19 cellular contexts compared by ENCODE assay signal in the genomic region with DNA sequence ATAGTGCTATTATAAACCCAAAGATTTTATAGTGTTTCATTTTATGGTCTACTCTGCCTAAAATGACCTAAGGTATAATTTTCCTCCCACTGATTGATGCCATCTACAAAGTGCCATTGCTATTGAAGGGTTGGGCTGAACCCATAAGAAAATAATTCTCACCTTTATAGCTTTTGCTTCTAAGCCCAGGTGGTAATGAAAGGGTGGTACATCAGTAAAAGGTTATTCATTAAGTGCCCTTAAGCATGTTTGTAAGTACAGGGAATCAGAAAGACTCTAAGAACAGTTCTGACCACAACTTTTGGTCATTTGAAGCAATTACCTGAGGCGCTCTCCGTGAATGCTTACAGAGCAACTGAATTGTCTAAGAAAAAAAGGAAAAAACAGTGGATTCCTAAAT.
DNase-seq lines count a peak whose midpoint lies in the region; FAIRE-seq and TF ChIP-seq lines count a peak whose summit lies in the region.
"Had no signal": no experiment of that assay in that cellular context is flagged by ENCODE, and none has a peak within 500 bp of the region (broad histone marks: within the 10 kb centered on the region; RNA-seq: fewer than 3 reads in every experiment).

No MANE protein-coding gene starts in this region.

- no peak overlapping the region for H3K27ac Mint-ChIP-seq in activated naive CD4-positive, alpha-beta T cell treated with anti-CD3 and anti-CD28 coated beads for 36 hours
- H3K27ac Mint-ChIP-seq: B cell; CD4-positive, CD25-positive, alpha-beta regulatory T cell; CD8-positive, alpha-beta T cell had no signal

- CTCF ChIA-PET in activated naive CD4-positive, alpha-beta T cell treated with anti-CD3 and anti-CD28 coated beads for 36 hours (lab: Charles Lee) = no interaction called here

- intact Hi-C loops in activated naive CD4-positive, alpha-beta T cell treated with anti-CD3 and anti-CD28 coated beads for 36 hours (cut with micrococcal nuclease) = no loop called here

- H3K27me3 Mint-ChIP-seq in activated naive CD4-positive, alpha-beta T cell treated with anti-CD3 and anti-CD28 coated beads for 36 hours (ENCODE audit: low read depth) = no peaks in the 10 kb centered on the region
- H3K27me3 Mint-ChIP-seq: B cell; CD4-positive, CD25-positive, alpha-beta regulatory T cell had no signal

- H3K36me3 Mint-ChIP-seq in activated naive CD4-positive, alpha-beta T cell treated with anti-CD3 and anti-CD28 coated beads for 36 hours (ENCODE audit: low read depth) = no peaks in the 10 kb centered on the region
- H3K36me3 Mint-ChIP-seq: CD4-positive, CD25-positive, alpha-beta regulatory T cell; CD8-positive, alpha-beta T cell had no signal

- peaks cover 10% of the 10 kb centered on the region for H3K9me3 Mint-ChIP-seq in activated naive CD4-positive, alpha-beta T cell treated with anti-CD3 and anti-CD28 coated beads for 36 hours

- no peaks in the 10 kb centered on the region for H3K4me1 Mint-ChIP-seq in activated naive CD4-positive, alpha-beta T cell treated with anti-CD3 and anti-CD28 coated beads for 36 hours (ENCODE audit: low read depth)
- H3K4me1 Mint-ChIP-seq: B cell; CD4-positive, CD25-positive, alpha-beta regulatory T cell had no signal

- peak; percentile 75 for FAIRE-seq in H54 (lab: Jason Lieb, UNC)
- FAIRE-seq: A204.1, G401.6, GM12892 had no signal

- DNase-seq in NCI-H1105 treated with DMSO at 0.1 percent for 48 hours (lab: John Stamatoyannopoulos, UW) (peak; percentile 21), NCI-H1105 (lab: John Stamatoyannopoulos, UW) (no peak), H54 (ENCODE audit: insufficient read length, low spot score) (no peak), NCI-H69 (lab: John Stamatoyannopoulos, UW) (peak; percentile 68), renal cortical epithelial cell (ENCODE audit: low read depth) (peak; percentile 16), erythroblast (lab: John Stamatoyannopoulos, UW) (no peak)
- no peak for DNase-seq in activated naive CD4-positive, alpha-beta T cell treated with anti-CD3 and anti-CD28 coated beads for 36 hours
- DNase-seq: Caco-2; CD4-positive, CD25-positive, alpha-beta regulatory T cell; CD8-positive, alpha-beta T cell; DMS153; DND-41; GOT3; H7; HCEC 1CT had no signal

- H3K4me3 Mint-ChIP-seq in activated naive CD4-positive, alpha-beta T cell treated with anti-CD3 and anti-CD28 coated beads for 36 hours = no peak overlapping the region
- H3K4me3 Mint-ChIP-seq: B cell; CD4-positive, CD25-positive, alpha-beta regulatory T cell; CD8-positive, alpha-beta T cell had no signal

- TF ChIP-seq POLR2A in H54 (IDR thresholded peaks at IDR 0.05; ENCODE audit: low read depth, low read length) (no peak), erythroblast (IDR thresholded peaks at IDR 0.05; ENCODE audit: low read length) (no peak)

Comparison
In these comparisons a context has a peak if more than half of its experiments do, and no peak if none do; other contexts are left out.
1. DNase-seq: peak in NCI-H1105 treated with DMSO at 0.1 percent for 48 hours (single experiment), NCI-H69 (single experiment) and renal cortical epithelial cell (single experiment); none in NCI-H1105 (single experiment), H54 (single experiment), activated naive CD4-positive, alpha-beta T cell treated with anti-CD3 and anti-CD28 coated beads for 36 hours (single experiment) and erythroblast (0 of 2).